Comparison of ENCODE assay signal across 9 cellular contexts in genomic region chr14:65352964-65353530, GRCh38. TPM values are rescaled to one million over a fixed set of nuclear protein-coding genes. Genes with fewer than 3 reads are reported as not detected.
DNase-seq lines count a peak whose midpoint lies in the region; ATAC-seq, FAIRE-seq and TF ChIP-seq lines count a peak whose summit lies in the region.
"Had no signal": no experiment of that assay in that cellular context is flagged by ENCODE, and none has a peak within 500 bp of the region (broad histone marks: within the 10 kb centered on the region; RNA-seq: fewer than 3 reads in every experiment).

No MANE protein-coding gene starts in this region.

- H3K27ac ChIP-seq in A549 (peak overlapping the region; percentile 14 to 46; a peak in 3 of 6 replicates), PC-3 (ENCODE audit: low read length) (peak overlapping the region; percentile 97), esophagus squamous epithelium (peak overlapping the region; percentile 26 to 52 (median 44))

- POLR2A ChIA-PET in A549 (lab: Yijun Ruan, JAX), result no interaction called here
- POLR2A ChIA-PET in PC-3 (lab: Charles Lee; ENCODE audit: unreplicated experiment), result no interaction called here

- peaks cover 5% of the 10 kb centered on the region for H3F3A ChIP-seq in PC-3 (ENCODE audit: low read length, unreplicated experiment)

- no peaks in the 10 kb centered on the region for H3K27me3 ChIP-seq in PC-3 (ENCODE audit: low read length)
- no peaks in the 10 kb centered on the region for H3K27me3 ChIP-seq in esophagus squamous epithelium

- H3K9me2 ChIP-seq in PC-3 (replicated peaks; ENCODE audit: low read length), result no peaks in the 10 kb centered on the region

- H3K4me2 ChIP-seq in A549, result peak overlapping the region; percentile 22
- peak overlapping the region; percentile 5; the same call in 1 of the 2 replicates for H3K4me2 ChIP-seq in PC-3 (ENCODE audit: low read length)

- no peak for TF ChIP-seq POLR2A in A549 (IDR thresholded peaks at IDR 0.05; ENCODE audit: low read length)
- no peak for TF ChIP-seq POLR2A in GM12891 (IDR thresholded peaks at IDR 0.05; ENCODE audit: low read depth, low read length)
- TF ChIP-seq POLR2A in esophagus squamous epithelium (IDR thresholded peaks at IDR 0.05), result no peak

- no peak for TF ChIP-seq CTCF in A549 (IDR thresholded peaks at IDR 0.05)
- TF ChIP-seq CTCF in PC-3 (conservative IDR thresholded peaks at IDR 0.05; ENCODE audit: low read depth, low read length), result peak; percentile 30; the same call in 1 of the 2 replicates
- TF ChIP-seq CTCF in esophagus squamous epithelium (IDR thresholded peaks at IDR 0.05), result peak in 1 of 6 experiments; percentile 28

- H3K9ac ChIP-seq in PC-3 (ENCODE audit: low read length), result peak overlapping the region; percentile 80; the same call in 1 of the 2 replicates

- H3K9me3 ChIP-seq in A549 (no peaks in the 10 kb centered on the region), PC-3 (ENCODE audit: low read length) (no peaks in the 10 kb centered on the region), esophagus squamous epithelium (no peaks in the 10 kb centered on the region)

- CTCF ChIA-PET in A549 (lab: Yijun Ruan, JAX), result interaction anchor here (1.1 kb wide), 1 partner anchor 58 kb away, joined by 3 read pairs; no protein-coding TSS in a partner anchor
- CTCF ChIA-PET in PC-3 (lab: Charles Lee), result interaction anchor here (0.6 kb wide), 1 partner anchor 48 kb away, joined by 5 read pairs; no protein-coding TSS in a partner anchor

- H3K79me2 ChIP-seq in PC-3 (ENCODE audit: low read length), result peaks cover 6% of the 10 kb centered on the region

- intact Hi-C loops in PC-3 (cut with micrococcal nuclease) (no loop called here), esophagus squamous epithelium (cut with DNase I) (no loop called here)

- TSS peak; percentile 33 for BruUV-seq in PC-3 (replicated peaks; lab: Mats Ljungman, UMichigan)

- H3K4me3 ChIP-seq in A549 (no peak overlapping the region), PC-3 (ENCODE audit: low read length) (no peak overlapping the region), esophagus squamous epithelium (no peak overlapping the region)

- H3K36me3 ChIP-seq in PC-3 (ENCODE audit: low read depth, low read length) (no peaks in the 10 kb centered on the region), esophagus squamous epithelium (no peaks in the 10 kb centered on the region)

- peak overlapping the region; percentile 24 for H2AFZ ChIP-seq in PC-3 (ENCODE audit: low read length)

- peaks cover 20% of the 10 kb centered on the region for H3K4me1 ChIP-seq in A549
- H3K4me1 ChIP-seq in PC-3 (ENCODE audit: insufficient read depth, low read length), result peaks cover 51% of the 10 kb centered on the region
- H3K4me1 ChIP-seq in esophagus squamous epithelium, result peaks cover 12 to 53% (median 12%) of the 10 kb centered on the region in 3 donors

- DNase-seq in A549 (ENCODE audit: low read depth in 1 of 2, low spot score in 1 of 2) (peak; percentile 47 to 60), GM12891 (ENCODE audit: insufficient read length, low spot score) (no peak), PC-3 (peak; percentile 88), esophagus squamous epithelium (lab: John Stamatoyannopoulos, UW) (no peak), mucosa of gallbladder (ENCODE audit: low spot score) (no peak), NOMO-1 (lab: John Stamatoyannopoulos, UW; ENCODE audit: unreplicated experiment in 2 of 2) (no peak), NCI-H187 (lab: John Stamatoyannopoulos, UW) (no peak)

- TF ChIP-seq EP300 in A549 (IDR thresholded peaks at IDR 0.05), result no peak

- ATAC-seq in A549 (peak; percentile 87 to 88), PC-3 (peak; percentile 47), GM21717 (IDR thresholded peaks at IDR 0.05; ENCODE audit: unreplicated experiment) (no peak)
- ATAC-seq: Right ventricle myocardium inferior had no signal

- no peaks in the 10 kb centered on the region for H4K20me1 ChIP-seq in PC-3 (ENCODE audit: low read length)

- TF ChIP-seq RAD21 in A549 (conservative IDR thresholded peaks at IDR 0.05 in 1 of 2, IDR thresholded peaks at IDR 0.05 in 1 of 2), result no peak

- FAIRE-seq in A549 (lab: Jason Lieb, UNC) (no peak), GM12891 (lab: Jason Lieb, UNC) (peak; percentile 76)

- 48% methylated on average over 2 of the region's 2 CpGs for WGBS in A549 (ENCODE audit: missing lambda C conversion rate)
- WGBS in esophagus squamous epithelium, 2 donors, result 55 to 60% methylated on average over 2 of the region's 2 CpGs

TF ChIP-seq in A549, 52 proteins besides CTCF, POLR2A, EP300 and RAD21:
- TF ChIP-seq HEYL (CRISPR knock-in tag; IDR thresholded peaks at IDR 0.05) (no peak), RARB (CRISPR knock-in tag; IDR thresholded peaks at IDR 0.05) (no peak), ESRRA (IDR thresholded peaks at IDR 0.05; ENCODE audit: borderline replicate concordance, low read length) (no peak), JUNB (IDR thresholded peaks at IDR 0.05) (peak; percentile 18; the same call in 1 of the 2 replicates), FOSL2 (IDR thresholded peaks at IDR 0.05) (no peak), FOSL2 (CRISPR knock-in tag; IDR thresholded peaks at IDR 0.05) (peak; percentile 32; the same call in 1 of the 2 replicates), BHLHE40 (IDR thresholded peaks at IDR 0.05; ENCODE audit: low read depth, low read length) (no peak), RFX5 (IDR thresholded peaks at IDR 0.05) (no peak), TFCP2L1 (CRISPR knock-in tag; IDR thresholded peaks at IDR 0.05) (no peak), HOXB13 (CRISPR knock-in tag; IDR thresholded peaks at IDR 0.05; ENCODE audit: low read depth) (no peak), ZFP36 (IDR thresholded peaks at IDR 0.05; ENCODE audit: borderline replicate concordance, partially characterized antibody) (no peak), PHF8 (IDR thresholded peaks at IDR 0.05; ENCODE audit: borderline replicate concordance, low read depth) (no peak), FOSB (CRISPR knock-in tag; IDR thresholded peaks at IDR 0.05) (no peak)
TF ChIP-seq in A549: peak in this region for 2.

TF ChIP-seq in GM12891, 5 proteins besides CTCF, POLR2A, EP300 and RAD21:
- TF ChIP-seq PAX5 (IDR thresholded peaks at IDR 0.05; ENCODE audit: insufficient read depth, low read length, severe bottlenecking) (no peak), POLR2AphosphoS5 (IDR thresholded peaks at IDR 0.05; ENCODE audit: low read depth, low read length) (no peak), SPI1 (IDR thresholded peaks at IDR 0.05; ENCODE audit: low read depth, low read length) (no peak), POU2F2 (IDR thresholded peaks at IDR 0.05; ENCODE audit: low read depth, low read length) (no peak), TAF1 (IDR thresholded peaks at IDR 0.05; ENCODE audit: low read depth, low read length) (no peak)

RNA-seq across cellular contexts. Expression of gene FUT8, which starts 59.5 kb away (rescaled TPM):
- polyA plus RNA-seq in A549 (2011; rRNA removed) (20.3 and 27.5 TPM in 2 replicates), A549 (2017; fragmentation: RNase III; extraction: RNeasy Plus Mini Kit Qiagen cat#74134 plus additional on column Dnase treatment) (21.3 to 25.8 TPM (median 22.9 TPM) in 3 replicates)
- 5.6 and 6.7 TPM in 2 replicates for polyA plus RNA-seq in A549 (2012; cell fraction: cytosol; rRNA removed)
- polyA plus RNA-seq in A549 (2012; cell fraction: nucleus; rRNA removed), result 3.2 and 4.7 TPM in 2 replicates
- polyA minus RNA-seq in A549 (2011; rRNA and poly(A)+ RNA removed), result 21.2 and 22.4 TPM in 2 replicates
- 31.1 TPM for polyA plus RNA-seq in GM12891 (2012; ENCODE audit: low read depth, missing spikeins)
- total RNA-seq in PC-3 (2014; rRNA removed) (129 and 132 TPM in 2 replicates), esophagus squamous epithelium (10 to 100 TPM in 2 of 4 donors, 1 to 10 TPM in 2; 5.5 to 25.4 (median 8.8) TPM), mucosa of gallbladder (33.9 TPM)

Comparison
In these comparisons a context has a peak if more than half of its experiments do, and no peak if none do; other contexts are left out.
1. DNase-seq: peak in A549 (2 of 2) and PC-3 (single experiment); none in GM12891 (single experiment), esophagus squamous epithelium (single experiment), mucosa of gallbladder (single experiment), NOMO-1 (0 of 2) and NCI-H187 (0 of 2).
2. H3K27ac ChIP-seq: peak in every context shown above with its lines; median percentile 97 in PC-3; 44 in esophagus squamous epithelium; 30 in A549.